22 cellular contexts compared by ENCODE assay signal in genomic region chr20:18906046-18906445, GRCh38.
"Had no signal": no experiment of that assay in that cellular context is flagged by ENCODE, and none has a peak within 500 bp of the region (broad histone marks: within the 10 kb centered on the region; RNA-seq: fewer than 3 reads in every experiment).

No MANE protein-coding gene starts in this region.

- H3K4me1 Mint-ChIP-seq: T-cell had no signal

- H3K27me3 ChIP-seq: SJSA1 had no signal

- H3K36me3 ChIP-seq: SJSA1 had no signal

- H3K27ac ChIP-seq: HL-60, KMS-11, SJSA1, SK-N-MC had no signal

- H3K4me3 ChIP-seq: K562, SJSA1, SK-N-MC had no signal

- H3K9ac ChIP-seq: KMS-11 had no signal

- ATAC-seq: K562, T-cell had no signal

- H3K9me3 ChIP-seq: SJSA1 had no signal

- H3K4me1 ChIP-seq: SJSA1 had no signal

- H3K27ac Mint-ChIP-seq: IgD-negative memory B cell, T-cell had no signal

- H3K36me3 Mint-ChIP-seq: T-cell had no signal

- H3K9me3 Mint-ChIP-seq: T-cell had no signal

- H3K4me3 Mint-ChIP-seq: IgD-negative memory B cell, T-cell had no signal

- DNase-seq: NCI-H1092, NCI-H1105 treated with DMSO at 0.1 percent for 48 hours, NCI-H1417 treated with DMSO at 0.1 percent for 48 hours, NCI-H187 treated with DMSO at 0.1 percent for 48 hours, NCI-H2029 treated with DMSO at 0.1 percent for 48 hours, NCI-H2171 treated with DMSO at 0.1 percent for 48 hours, NCI-H345, NCI-H446 treated with DMSO at 0.1 percent for 48 hours, NCI-H524 treated with DMSO at 0.1 percent for 48 hours, NCI-H69, NCI-H774, Right ventricle myocardium superior, RPMI8226, SIG-M5, SW 1271, T-cell had no signal

- H3K4me2 ChIP-seq: KMS-11 had no signal
